Comparison of ENCODE assay signal across 15 cellular contexts in the genomic region with DNA sequence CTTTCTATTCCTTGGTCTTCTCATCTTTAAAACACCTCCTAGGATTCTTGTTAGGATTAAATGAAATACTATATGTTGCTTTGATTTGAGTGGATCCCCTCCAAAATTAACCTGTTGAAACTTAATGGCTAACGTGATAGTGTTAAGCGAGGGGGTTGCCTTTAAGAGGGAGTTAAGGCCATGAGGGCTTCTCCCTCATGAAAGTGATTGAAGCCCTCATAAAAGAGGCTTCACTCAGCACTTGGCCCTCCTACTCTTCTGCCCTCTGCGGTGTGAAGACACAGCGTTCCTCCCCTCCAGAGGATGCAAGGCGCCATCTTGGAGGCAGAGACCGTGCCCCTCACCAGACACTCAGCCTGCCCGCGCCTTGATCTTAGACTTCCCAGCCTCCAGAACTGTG. TPM values are rescaled to one million over a fixed set of nuclear protein-coding genes. Genes with fewer than 3 reads are reported as not detected.
A peak's percentile ranks its signal among the peaks of the same experiment; 100 is the strongest.
DNase-seq lines count a peak whose midpoint lies in the region; TF ChIP-seq lines count a peak whose summit lies in the region.
"Had no signal": no experiment of that assay in that cellular context is flagged by ENCODE, and none has a peak within 500 bp of the region (broad histone marks: within the 10 kb centered on the region; RNA-seq: fewer than 3 reads in every experiment).

No MANE protein-coding gene starts in this region.

- POLR2A ChIA-PET in HEK293 (lab: Yijun Ruan, JAX) = no interaction called here

- TF ChIP-seq CTCF in HEK293 (tag by site-specific recombination; IDR thresholded peaks at IDR 0.05) (no peak), colonic mucosa (IDR thresholded peaks at IDR 0.05) (no peak), transverse colon (IDR thresholded peaks at IDR 0.05) (no peak)

- no peaks in the 10 kb centered on the region for H3K4me1 Mint-ChIP-seq in activated naive CD8-positive, alpha-beta T cell treated with anti-CD3 and anti-CD28 coated beads for 36 hours

- no peak for TF ChIP-seq EP300 in transverse colon (IDR thresholded peaks at IDR 0.05; ENCODE audit: low read depth)

- in situ Hi-C loops in transverse colon (cut with MboI; ENCODE audit: low pct_ligation_motif_present in 1 of 4, low pct_unique_long_range_greater_than_20kb in 1 of 4, low sequenced_read_pairs in 3 of 4) = no loop called here

- H3K9me3 Mint-ChIP-seq in activated naive CD8-positive, alpha-beta T cell treated with anti-CD3 and anti-CD28 coated beads for 36 hours = no peaks in the 10 kb centered on the region
- H3K9me3 Mint-ChIP-seq: CD4-positive, alpha-beta T cell had no signal

- H3K9ac ChIP-seq in colonic mucosa (ENCODE audit: low read depth in 2 of 2, low read length in 2 of 2) (no peak overlapping the region), mucosa of rectum (ENCODE audit: low read depth in 1 of 2, low read length in 2 of 2) (no peak overlapping the region)
- H3K9ac ChIP-seq: BLaER1 treated with 17β-estradiol and CSF1 and Interleukin-3, amounts not matched to agents 10 nM and 100 nM; GM23248 had no signal

- H3K27me3 ChIP-seq in colonic mucosa = no peaks in the 10 kb centered on the region
- H3K27me3 ChIP-seq in mucosa of rectum (ENCODE audit: control insufficient read depth in 2 of 2, insufficient read depth in 2 of 2, low read length in 2 of 2) = no peaks in the 10 kb centered on the region
- H3K27me3 ChIP-seq in transverse colon = no peaks in the 10 kb centered on the region
- H3K27me3 ChIP-seq: BLaER1 treated with 17β-estradiol and CSF1 and Interleukin-3, amounts not matched to agents 10 nM and 100 nM had no signal

- TF ChIP-seq POLR2A in transverse colon (IDR thresholded peaks at IDR 0.05) = no peak

- H3K27ac Mint-ChIP-seq in activated naive CD8-positive, alpha-beta T cell treated with anti-CD3 and anti-CD28 coated beads for 36 hours = no peak overlapping the region
- H3K27ac Mint-ChIP-seq: CD4-positive, alpha-beta T cell had no signal

- H3K4me3 ChIP-seq in HEK293 (ENCODE audit: low read depth, low read length) (no peak overlapping the region), colonic mucosa (no peak overlapping the region), mucosa of rectum (ENCODE audit: low read length in 2 of 2) (no peak overlapping the region), transverse colon (no peak overlapping the region)
- H3K4me3 ChIP-seq: BLaER1 treated with 17β-estradiol and CSF1 and Interleukin-3, amounts not matched to agents 10 nM and 100 nM; GM12878; GM23248 had no signal

- peaks cover 29% of the 10 kb centered on the region for H3K4me1 ChIP-seq in HEK293 (ENCODE audit: control insufficient read depth, insufficient read depth, low read length)
- no peaks in the 10 kb centered on the region for H3K4me1 ChIP-seq in colonic mucosa
- peaks cover 17 to 24% of the 10 kb centered on the region in 2 donors for H3K4me1 ChIP-seq in mucosa of rectum (ENCODE audit: control insufficient read depth in 2 of 2, insufficient read depth in 2 of 2, low read length in 2 of 2)
- H3K4me1 ChIP-seq in transverse colon = peaks cover 3 to 42% (median 20%) of the 10 kb centered on the region in 4 donors
- H3K4me1 ChIP-seq: BLaER1 treated with 17β-estradiol and CSF1 and Interleukin-3, amounts not matched to agents 10 nM and 100 nM had no signal

- H3K4me3 Mint-ChIP-seq in activated naive CD8-positive, alpha-beta T cell treated with anti-CD3 and anti-CD28 coated beads for 36 hours = no peak overlapping the region
- H3K4me3 Mint-ChIP-seq: CD4-positive, alpha-beta T cell had no signal

- intact Hi-C loops in colonic mucosa (cut with DNase I) (no loop called here), transverse colon (cut with DNase I; ENCODE audit: low total_unique reads) (no loop called here)

- DNase-seq in colonic mucosa (no peak), transverse colon (no peak), occipital lobe (lab: John Stamatoyannopoulos, UW) (no peak), SKM-1 treated with dmso at 0.1 percent for 144 hours (lab: John Stamatoyannopoulos, UW; ENCODE audit: unreplicated experiment) (no peak)
- DNase-seq in stimulated activated naive CD4-positive, alpha-beta T cell (lab: John Stamatoyannopoulos, UW) = no peak
- no peak for DNase-seq in activated naive CD8-positive, alpha-beta T cell treated with anti-CD3 and anti-CD28 coated beads for 36 hours
- DNase-seq: ACHN; CD4-positive, alpha-beta T cell; DMS79; GM23248; H7 had no signal

- no peaks in the 10 kb centered on the region for H3K36me3 ChIP-seq in HEK293 (ENCODE audit: control insufficient read depth in 2 of 2, insufficient read depth in 1 of 2, low read length in 2 of 2)
- no peaks in the 10 kb centered on the region for H3K36me3 ChIP-seq in colonic mucosa
- no peaks in the 10 kb centered on the region for H3K36me3 ChIP-seq in mucosa of rectum (ENCODE audit: control insufficient read depth in 2 of 2, insufficient read depth in 2 of 2, low read length in 2 of 2)
- no peaks in the 10 kb centered on the region for H3K36me3 ChIP-seq in transverse colon
- H3K36me3 ChIP-seq: BLaER1 treated with 17β-estradiol and CSF1 and Interleukin-3, amounts not matched to agents 10 nM and 100 nM had no signal

- no peaks in the 10 kb centered on the region for H3K36me3 Mint-ChIP-seq in activated naive CD8-positive, alpha-beta T cell treated with anti-CD3 and anti-CD28 coated beads for 36 hours

- H3K27me3 Mint-ChIP-seq in activated naive CD8-positive, alpha-beta T cell treated with anti-CD3 and anti-CD28 coated beads for 36 hours = no peaks in the 10 kb centered on the region
- H3K27me3 Mint-ChIP-seq: CD4-positive, alpha-beta T cell had no signal

- CTCF ChIA-PET in HEK293 (lab: Yijun Ruan, JAX) = no interaction called here

- H3K27ac ChIP-seq in HEK293 (ENCODE audit: extremely low read depth, low read depth, low read length) = peak overlapping the region; percentile 51; the same call in 1 of the 2 replicates
- peak overlapping the region; percentile 83 for H3K27ac ChIP-seq in colonic mucosa
- H3K27ac ChIP-seq in mucosa of rectum (ENCODE audit: low read depth in 2 of 2, low read length in 2 of 2) = peak overlapping the region; percentile 59 to 66
- H3K27ac ChIP-seq in transverse colon = peak overlapping the region; percentile 57 to 80 (median 76)
- H3K27ac ChIP-seq: BLaER1 treated with 17β-estradiol and CSF1 and Interleukin-3, amounts not matched to agents 10 nM and 100 nM; GM23248 had no signal

- 90 to 95% methylated on average over 4 to 8 of the region's 8 CpGs for WGBS in transverse colon (ENCODE audit: low coverage in 1 of 2), 2 donors

- H3K9me3 ChIP-seq in HEK293 (ENCODE audit: control insufficient read depth, insufficient read depth, low read depth, low read length) = no peaks in the 10 kb centered on the region
- no peaks in the 10 kb centered on the region for H3K9me3 ChIP-seq in colonic mucosa
- no peaks in the 10 kb centered on the region for H3K9me3 ChIP-seq in mucosa of rectum (ENCODE audit: control insufficient read depth in 2 of 2, low read length in 2 of 2)
- H3K9me3 ChIP-seq in transverse colon = no peaks in the 10 kb centered on the region
- H3K9me3 ChIP-seq: BLaER1 treated with 17β-estradiol and CSF1 and Interleukin-3, amounts not matched to agents 10 nM and 100 nM had no signal

TF ChIP-seq in HEK293, 187 proteins besides CTCF, POLR2A, EP300 and RAD21 (continues in another document):
- TF ChIP-seq ZNF266 (tag by site-specific recombination; IDR thresholded peaks at IDR 0.05; ENCODE audit: low read depth) = no peak
- no peak for TF ChIP-seq ZNF16 (tag by site-specific recombination; IDR thresholded peaks at IDR 0.05; ENCODE audit: low read depth)
- TF ChIP-seq ZNF239 (tag by site-specific recombination; IDR thresholded peaks at IDR 0.05) = no peak
- TF ChIP-seq HOXD13 (CRISPR knock-in tag; IDR thresholded peaks at IDR 0.05; ENCODE audit: borderline replicate concordance) = no peak
- no peak for TF ChIP-seq ZNF24 (tag by site-specific recombination; IDR thresholded peaks at IDR 0.05)
- no peak for TF ChIP-seq HOXC10 (CRISPR knock-in tag; IDR thresholded peaks at IDR 0.05)
- no peak for TF ChIP-seq YY2 (tag by site-specific recombination; IDR thresholded peaks at IDR 0.05)
- TF ChIP-seq, protein P1, sequence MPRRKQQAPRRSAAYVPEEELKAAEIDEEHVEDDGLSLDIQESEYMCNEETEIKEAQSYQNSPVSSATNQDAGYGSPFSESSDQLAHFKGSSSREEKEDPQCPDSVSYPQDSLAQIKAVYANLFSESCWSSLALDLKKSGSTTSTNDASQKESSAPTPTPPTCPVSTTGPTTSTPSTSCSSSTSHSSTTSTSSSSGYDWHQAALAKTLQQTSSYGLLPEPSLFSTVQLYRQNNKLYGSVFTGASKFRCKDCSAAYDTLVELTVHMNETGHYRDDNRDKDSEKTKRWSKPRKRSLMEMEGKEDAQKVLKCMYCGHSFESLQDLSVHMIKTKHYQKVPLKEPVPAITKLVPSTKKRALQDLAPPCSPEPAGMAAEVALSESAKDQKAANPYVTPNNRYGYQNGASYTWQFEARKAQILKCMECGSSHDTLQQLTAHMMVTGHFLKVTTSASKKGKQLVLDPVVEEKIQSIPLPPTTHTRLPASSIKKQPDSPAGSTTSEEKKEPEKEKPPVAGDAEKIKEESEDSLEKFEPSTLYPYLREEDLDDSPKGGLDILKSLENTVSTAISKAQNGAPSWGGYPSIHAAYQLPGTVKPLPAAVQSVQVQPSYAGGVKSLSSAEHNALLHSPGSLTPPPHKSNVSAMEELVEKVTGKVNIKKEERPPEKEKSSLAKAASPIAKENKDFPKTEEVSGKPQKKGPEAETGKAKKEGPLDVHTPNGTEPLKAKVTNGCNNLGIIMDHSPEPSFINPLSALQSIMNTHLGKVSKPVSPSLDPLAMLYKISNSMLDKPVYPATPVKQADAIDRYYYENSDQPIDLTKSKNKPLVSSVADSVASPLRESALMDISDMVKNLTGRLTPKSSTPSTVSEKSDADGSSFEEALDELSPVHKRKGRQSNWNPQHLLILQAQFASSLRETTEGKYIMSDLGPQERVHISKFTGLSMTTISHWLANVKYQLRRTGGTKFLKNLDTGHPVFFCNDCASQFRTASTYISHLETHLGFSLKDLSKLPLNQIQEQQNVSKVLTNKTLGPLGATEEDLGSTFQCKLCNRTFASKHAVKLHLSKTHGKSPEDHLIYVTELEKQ (tag by site-specific recombination; IDR thresholded peaks at IDR 0.05; ENCODE audit: borderline replicate concordance) = no peak
- no peak for TF ChIP-seq ZNF416 (tag by site-specific recombination; IDR thresholded peaks at IDR 0.05)
- no peak for TF ChIP-seq ZNF621 (tag by site-specific recombination; IDR thresholded peaks at IDR 0.05)

RNA-seq across cellular contexts. Expression of gene CNNM2, which starts 46.6 kb away (rescaled TPM):
- total RNA-seq in colonic mucosa (10 to 100 TPM; 25.2 to 29.3 TPM), transverse colon (100 to 1,000 TPM in 2 of 4 donors, 10 to 100 TPM in 2; 48.0 to 144 (median 100) TPM), occipital lobe (7.6 TPM)
- total RNA-seq in activated naive CD8-positive, alpha-beta T cell treated with anti-CD3 and anti-CD28 coated beads for 36 hours = 1 to 10 TPM; 4.0 to 4.5 TPM
